Comparison of ENCODE assay signal across 8 cellular contexts in genomic region chr1:210446479-210446878, GRCh38.
DNase-seq lines count a peak whose midpoint lies in the region; ATAC-seq and TF ChIP-seq lines count a peak whose summit lies in the region.

No MANE protein-coding gene starts in this region.

- TF ChIP-seq CTCF in GM06990 (IDR thresholded peaks at IDR 0.05; ENCODE audit: insufficient read depth, low read length, poor library complexity, severe bottlenecking) (no peak), ovary (IDR thresholded peaks at IDR 0.05) (no peak)

- ATAC-seq in HG02840 (IDR thresholded peaks at IDR 0.05; ENCODE audit: low FRiP score, unreplicated experiment): no peak

- no peak for TF ChIP-seq POLR2A in ovary (IDR thresholded peaks at IDR 0.05)

- no peaks in the 10 kb centered on the region for H3K27me3 ChIP-seq in GM06990 (replicated peaks; ENCODE audit: control insufficient read depth, insufficient read depth, low read length)
- H3K27me3 ChIP-seq in HUES48 (ENCODE audit: control insufficient read depth, insufficient read depth, low read length): no peaks in the 10 kb centered on the region
- no peaks in the 10 kb centered on the region for H3K27me3 ChIP-seq in ovary

- peak; percentile 19 for DNase-seq in GM06990 (ENCODE audit: extremely low read depth, insufficient read length)
- DNase-seq in activated CD4-positive, alpha-beta T cell treated with anti-CD3 and anti-CD28 coated beads, Interleukin-2, amount 50 U/mL, for 24 hours (ENCODE audit: low read depth in 1 of 2, low spot score in 1 of 2): peak; percentile 51 to 83
- peak; percentile 80 for DNase-seq in foreskin melanocyte
- peak; percentile 57 for DNase-seq in stimulated activated CD8-positive, alpha-beta memory T cell treated with anti-CD3 and anti-CD28 coated beads, Interleukin-7, amount 100 ng/mL, for 24 hours (ENCODE audit: low read depth)
- no peak for DNase-seq in OCI-M2 (lab: John Stamatoyannopoulos, UW; ENCODE audit: unreplicated experiment)
- DNase-seq in ovary: no peak

- no peak overlapping the region for H3K4me3 ChIP-seq in GM06990 (replicated peaks; ENCODE audit: low read depth, low read length)
- H3K4me3 ChIP-seq in HUES48 (ENCODE audit: low read depth, low read length): no peak overlapping the region
- no peak overlapping the region for H3K4me3 ChIP-seq in ovary

- H3K36me3 ChIP-seq in GM06990 (ENCODE audit: control insufficient read depth, insufficient read depth, low read length) (no peaks in the 10 kb centered on the region), HUES48 (ENCODE audit: control insufficient read depth, insufficient read depth, low read length) (no peaks in the 10 kb centered on the region), ovary (no peaks in the 10 kb centered on the region)

- 66 to 72% (median 69%) methylated on average over 9 of the region's 9 CpGs for WGBS in ovary, 3 donors

- H3K27ac ChIP-seq in HUES48 (ENCODE audit: low read depth, low read length) (peak overlapping the region; percentile 54), ovary (no peak overlapping the region)

- H3K9me3 ChIP-seq in HUES48 (ENCODE audit: control insufficient read depth, insufficient read depth, low read length): no peaks in the 10 kb centered on the region
- H3K9me3 ChIP-seq in ovary: no peaks in the 10 kb centered on the region

- no peak for TF ChIP-seq EP300 in ovary (IDR thresholded peaks at IDR 0.05)

- H3K9ac ChIP-seq in HUES48 (ENCODE audit: low read depth, low read length): no peak overlapping the region

- peaks cover 10% of the 10 kb centered on the region; the same call in 1 of the 2 replicates for H3K4me1 ChIP-seq in HUES48 (ENCODE audit: control insufficient read depth, insufficient read depth, low read length)
- no peaks in the 10 kb centered on the region for H3K4me1 ChIP-seq in ovary (ENCODE audit: insufficient read depth)

- intact Hi-C loops in ovary (cut with DNase I): loop anchor here in 1 of 4 donors (5.0 kb wide), 1 partner anchor 686 kb away; the partner anchor contains the start of gene KCNH1

Comparison
In these comparisons a context has a peak if more than half of its experiments do, and no peak if none do; other contexts are left out.
1. DNase-seq: peak in GM06990 (single experiment), activated CD4-positive, alpha-beta T cell treated with anti-CD3 and anti-CD28 coated beads, Interleukin-2, amount 50 U/mL, for 24 hours (2 of 2), foreskin melanocyte (single experiment) and stimulated activated CD8-positive, alpha-beta memory T cell treated with anti-CD3 and anti-CD28 coated beads, Interleukin-7, amount 100 ng/mL, for 24 hours (single experiment); none in OCI-M2 (single experiment) and ovary (0 of 5).